In genomic region chr5:43019293-43019614, GRCh38 we compare ENCODE assay signal across 8 cellular contexts. TPM values are rescaled to one million over a fixed set of nuclear protein-coding genes. Genes with fewer than 3 reads are reported as not detected.
DNase-seq lines count a peak whose midpoint lies in the region; ATAC-seq, FAIRE-seq and TF ChIP-seq lines count a peak whose summit lies in the region.

No MANE protein-coding gene starts in this region.

- peak overlapping the region; percentile 77 for H2AFZ ChIP-seq in keratinocyte (ENCODE audit: control insufficient read depth, low read length)

- H3K27me3 Mint-ChIP-seq in activated CD4-positive, alpha-beta T cell treated with anti-CD3 and anti-CD28 coated beads, Interleukin-2, amount 10 ng/mL, durations not matched to agents 24 days and 14 days: no peaks in the 10 kb centered on the region
- H3K27me3 Mint-ChIP-seq in activated T-helper 17 cell treated with anti-CD3 and anti-CD28 coated beads, Interleukin-2, amount 50 U/mL, for 72 hours: no peaks in the 10 kb centered on the region

- intact Hi-C loops in activated CD4-positive, alpha-beta T cell treated with anti-CD3 and anti-CD28 coated beads, Interleukin-2, amount 10 ng/mL, durations not matched to agents 24 days and 14 days (cut with micrococcal nuclease): loop anchor here (2.0 kb wide), 1 partner anchor 88 kb away; no protein-coding TSS in a partner anchor

- peak overlapping the region; percentile 81 for H3K4me2 ChIP-seq in keratinocyte (ENCODE audit: control insufficient read depth, extremely low read depth, insufficient read depth, low read depth, low read length)

- H3K9me3 Mint-ChIP-seq in activated CD4-positive, alpha-beta T cell treated with anti-CD3 and anti-CD28 coated beads, Interleukin-2, amount 10 ng/mL, durations not matched to agents 24 days and 14 days: no peaks in the 10 kb centered on the region
- no peaks in the 10 kb centered on the region for H3K9me3 Mint-ChIP-seq in activated T-helper 17 cell treated with anti-CD3 and anti-CD28 coated beads, Interleukin-2, amount 50 U/mL, for 72 hours

- WGBS in suprapubic skin: 27% methylated on average over 6 of the region's 6 CpGs

- H3K4me3 ChIP-seq in keratinocyte (ENCODE audit: control insufficient read depth in 2 of 3, extremely low read depth in 1 of 3, insufficient read depth in 2 of 3, low read depth in 1 of 3, low read length in 3 of 3): peak overlapping the region in 2 of 3 experiments; percentile 53 to 65
- peak overlapping the region; percentile 57 for H3K4me3 ChIP-seq in suprapubic skin

- H3K79me2 ChIP-seq in keratinocyte (ENCODE audit: control insufficient read depth, insufficient read depth, low read length): no peaks in the 10 kb centered on the region

- H3K4me1 ChIP-seq in keratinocyte (ENCODE audit: control insufficient read depth, extremely low read depth, insufficient read depth, low read length) (peaks cover 6% of the 10 kb centered on the region), suprapubic skin (peaks cover 35% of the 10 kb centered on the region)

- H3K9me1 ChIP-seq in keratinocyte (ENCODE audit: control insufficient read depth, extremely low read depth, insufficient read depth, low read length): no peaks in the 10 kb centered on the region

- no peak for TF ChIP-seq EP300 in suprapubic skin (IDR thresholded peaks at IDR 0.05)

- no peaks in the 10 kb centered on the region for H3K36me3 ChIP-seq in keratinocyte (ENCODE audit: control insufficient read depth in 2 of 2, extremely low read depth in 1 of 2, insufficient read depth in 2 of 2, low read length in 2 of 2)
- no peaks in the 10 kb centered on the region for H3K36me3 ChIP-seq in suprapubic skin

- no peaks in the 10 kb centered on the region for H3K36me3 Mint-ChIP-seq in activated CD4-positive, alpha-beta T cell treated with anti-CD3 and anti-CD28 coated beads, Interleukin-2, amount 10 ng/mL, durations not matched to agents 24 days and 14 days (ENCODE audit: low read depth)
- no peaks in the 10 kb centered on the region for H3K36me3 Mint-ChIP-seq in activated T-helper 17 cell treated with anti-CD3 and anti-CD28 coated beads, Interleukin-2, amount 50 U/mL, for 72 hours (ENCODE audit: low read depth)

- H3K9me3 ChIP-seq in keratinocyte (ENCODE audit: control insufficient read depth, low read depth, low read length): no peaks in the 10 kb centered on the region
- H3K9me3 ChIP-seq in suprapubic skin: no peaks in the 10 kb centered on the region

- H3K27me3 ChIP-seq in keratinocyte (ENCODE audit: control insufficient read depth, extremely low read depth, insufficient read depth, low read length) (no peaks in the 10 kb centered on the region), suprapubic skin (peaks cover 56% of the 10 kb centered on the region)

- H3K27ac Mint-ChIP-seq in activated CD4-positive, alpha-beta T cell treated with anti-CD3 and anti-CD28 coated beads, Interleukin-2, amount 10 ng/mL, durations not matched to agents 24 days and 14 days: peak overlapping the region; percentile 100
- peak overlapping the region; percentile 95 for H3K27ac Mint-ChIP-seq in activated T-helper 17 cell treated with anti-CD3 and anti-CD28 coated beads, Interleukin-2, amount 50 U/mL, for 72 hours

- FAIRE-seq in keratinocyte (lab: Jason Lieb, UNC): no peak

- no peak overlapping the region for H3K9ac ChIP-seq in keratinocyte (ENCODE audit: control insufficient read depth, extremely low read depth, insufficient read depth, low read length)

- H4K20me1 ChIP-seq in keratinocyte (ENCODE audit: control insufficient read depth, extremely low read depth, insufficient read depth, low read length): no peaks in the 10 kb centered on the region

- H3K4me3 Mint-ChIP-seq in activated CD4-positive, alpha-beta T cell treated with anti-CD3 and anti-CD28 coated beads, Interleukin-2, amount 10 ng/mL, durations not matched to agents 24 days and 14 days: peak overlapping the region; percentile 97
- H3K4me3 Mint-ChIP-seq in activated T-helper 17 cell treated with anti-CD3 and anti-CD28 coated beads, Interleukin-2, amount 50 U/mL, for 72 hours: peak overlapping the region; percentile 98

- no peak for TF ChIP-seq POLR2A in suprapubic skin (IDR thresholded peaks at IDR 0.05)

- ATAC-seq in activated T-helper 17 cell treated with anti-CD3 and anti-CD28 coated beads, Interleukin-2, amount 50 U/mL, for 72 hours (replicated peaks): no peak

- dilution Hi-C loops in keratinocyte (cut with MboI; ENCODE audit: extremely low pct_ligation_motif_present, low sequenced_read_pairs): no loop called here

- TF ChIP-seq CTCF in keratinocyte (optimal IDR thresholded peaks at IDR 0.05 in 1 of 3, IDR thresholded peaks at IDR 0.05 in 1 of 3, conservative IDR thresholded peaks at IDR 0.05 in 1 of 3; ENCODE audit: extremely low read depth in 1 of 3, insufficient read depth in 2 of 3, low read length in 3 of 3) (no peak), suprapubic skin (IDR thresholded peaks at IDR 0.05) (no peak), GM10266 (IDR thresholded peaks at IDR 0.05; ENCODE audit: control insufficient read depth, insufficient read depth, low read depth, missing control alignments) (no peak)

- H3K27ac ChIP-seq in keratinocyte (ENCODE audit: control insufficient read depth, insufficient read depth, low read length) (no peak overlapping the region), suprapubic skin (peak overlapping the region; percentile 97)

- H3K4me1 Mint-ChIP-seq in activated CD4-positive, alpha-beta T cell treated with anti-CD3 and anti-CD28 coated beads, Interleukin-2, amount 10 ng/mL, durations not matched to agents 24 days and 14 days: peaks cover 46% of the 10 kb centered on the region
- peaks cover 30% of the 10 kb centered on the region for H3K4me1 Mint-ChIP-seq in activated T-helper 17 cell treated with anti-CD3 and anti-CD28 coated beads, Interleukin-2, amount 50 U/mL, for 72 hours

- DNase-seq in activated CD4-positive, alpha-beta T cell treated with anti-CD3 and anti-CD28 coated beads, Interleukin-2, amount 10 ng/mL, durations not matched to agents 24 days and 14 days: no peak
- no peak for DNase-seq in activated CD4-positive, alpha-beta T cell treated with anti-CD3 and anti-CD28 coated beads for 48 hours
- DNase-seq in keratinocyte (ENCODE audit: low read depth, low spot score): no peak
- no peak for DNase-seq in suprapubic skin (ENCODE audit: low spot score in 2 of 2)
- no peak for DNase-seq in NCI-H82 (lab: John Stamatoyannopoulos, UW)
- no peak for DNase-seq in activated CD8-positive, alpha-beta memory T cell treated with anti-CD3 and anti-CD28 coated beads, Interleukin-2, amount 50 U/mL, for 48 hours
- DNase-seq in GM10266 (ENCODE audit: extremely low spot score): no peak

RNA-seq across cellular contexts. Expression of gene ANXA2R, which starts 20.9 kb away (rescaled TPM):
- 1.1 and 1.2 TPM in 2 replicates for total RNA-seq in activated CD4-positive, alpha-beta T cell treated with anti-CD3 and anti-CD28 coated beads, Interleukin-2, amount 10 ng/mL, durations not matched to agents 24 days and 14 days
- total RNA-seq in activated T-helper 17 cell treated with anti-CD3 and anti-CD28 coated beads, Interleukin-2, amount 50 U/mL, for 72 hours: 1 to 10 TPM; 2.4 to 6.2 TPM
- 0.13 to 0.19 TPM (median 0.17 TPM) in 3 replicates for polyA plus RNA-seq in keratinocyte
- 0.35 TPM for polyA plus RNA-seq in keratinocyte (2011; ENCODE audit: low read depth)
- 0.07 and 0.09 TPM in 2 replicates for polyA plus RNA-seq in keratinocyte (2011; cell fraction: cytosol; rRNA removed)
- 0.57 and 1.1 TPM in 2 replicates for polyA plus RNA-seq in keratinocyte (2011; cell fraction: nucleus; rRNA removed)
- polyA plus RNA-seq in keratinocyte (2012; ENCODE audit: low replicate concordance): 0.11 and 0.18 TPM in 2 replicates
- polyA minus RNA-seq in keratinocyte: 0.43 to 2.7 TPM (median 2.7 TPM) in 3 replicates
- not detected for polyA minus RNA-seq in keratinocyte (2011; cell fraction: cytosol; rRNA and poly(A)+ RNA removed)
- 2.7 and 2.8 TPM in 2 replicates for polyA minus RNA-seq in keratinocyte (2011; cell fraction: nucleus; rRNA and poly(A)+ RNA removed)
- total RNA-seq in suprapubic skin: 1 to 10 TPM in 1 of 4 donors, under 1 TPM in 2, not detected in 1; 0.39 to 3.1 (median 0.89) TPM
